In genomic region chr7:100023526-100023925, GRCh38 we compare ENCODE assay signal across 20 cellular contexts. TPM values are rescaled to one million over a fixed set of nuclear protein-coding genes. Genes with fewer than 3 reads are reported as not detected.
DNase-seq lines count a peak whose midpoint lies in the region; ATAC-seq and TF ChIP-seq lines count a peak whose summit lies in the region.
"Had no signal": no experiment of that assay in that cellular context is flagged by ENCODE, and none has a peak within 500 bp of the region (broad histone marks: within the 10 kb centered on the region; RNA-seq: fewer than 3 reads in every experiment).

No MANE protein-coding gene starts in this region.

- TF ChIP-seq POLR2A in right lobe of liver (IDR thresholded peaks at IDR 0.05) (no peak), spleen (IDR thresholded peaks at IDR 0.05) (no peak)

- H3K4me1 Mint-ChIP-seq in stimulated activated naive CD8-positive, alpha-beta T cell treated with anti-CD3 and anti-CD28 coated beads, Interleukin-15, amount 100 ng/mL, for 72 hours, result peaks cover 54% of the 10 kb centered on the region

- no peak overlapping the region for H3K4me3 Mint-ChIP-seq in stimulated activated naive CD8-positive, alpha-beta T cell treated with anti-CD3 and anti-CD28 coated beads, Interleukin-15, amount 100 ng/mL, for 72 hours
- H3K4me3 Mint-ChIP-seq: CD8-positive, alpha-beta T cell; HFFc6; stimulated activated memory B cell treated with anti-CD40 and anti-IgM and Interleukin-4, amounts not matched to agents 10 μg/mL and 1 μg/mL and 100 μg/mL, for 72 hours had no signal

- WGBS in right lobe of liver (ENCODE audit: insufficient coverage, low coverage, low lambda C conversion rate, missing lambda C conversion rate), result 31% methylated on average over 9 of the region's 12 CpGs
- 86 to 92% (median 92%) methylated on average over 12 of the region's 12 CpGs for WGBS in spleen, 5 donors

- H3K27ac ChIP-seq in right lobe of liver (peak overlapping the region in 2 of 3 donors; percentile 72 to 83), spleen (peak overlapping the region in 2 of 8 donors; percentile 2 to 11)
- H3K27ac ChIP-seq: tibial nerve had no signal

- intact Hi-C loops in right lobe of liver (cut with DNase I), result no loop called here
- intact Hi-C loops in cardiac septum (cut with DNase I), result no loop called here
- intact Hi-C loops in spleen (cut with DNase I; ENCODE audit: low total_unique reads), result no loop called here

- H3K4me3 ChIP-seq in right lobe of liver (peak overlapping the region in 2 of 3 donors; percentile 39 to 53), spleen (no peak overlapping the region)
- H3K4me3 ChIP-seq: tibial nerve had no signal

- H3K27me3 Mint-ChIP-seq in stimulated activated naive CD8-positive, alpha-beta T cell treated with anti-CD3 and anti-CD28 coated beads, Interleukin-15, amount 100 ng/mL, for 72 hours, result no peaks in the 10 kb centered on the region
- H3K27me3 Mint-ChIP-seq: stimulated activated memory B cell treated with anti-CD40 and anti-IgM and Interleukin-4, amounts not matched to agents 10 μg/mL and 1 μg/mL and 100 μg/mL, for 72 hours had no signal

- H3K27me3 ChIP-seq in right lobe of liver (no peaks in the 10 kb centered on the region), spleen (replicated peaks in 1 of 7) (no peaks in the 10 kb centered on the region)
- H3K27me3 ChIP-seq: tibial nerve had no signal

- peak overlapping the region; percentile 82 to 91 for H3K27ac Mint-ChIP-seq in stimulated activated naive CD8-positive, alpha-beta T cell treated with anti-CD3 and anti-CD28 coated beads, Interleukin-15, amount 100 ng/mL, for 72 hours
- H3K27ac Mint-ChIP-seq: CD8-positive, alpha-beta T cell; HFFc6; stimulated activated memory B cell treated with anti-CD40 and anti-IgM and Interleukin-4, amounts not matched to agents 10 μg/mL and 1 μg/mL and 100 μg/mL, for 72 hours had no signal

- ATAC-seq in stimulated activated naive CD8-positive, alpha-beta T cell treated with anti-CD3 and anti-CD28 coated beads, Interleukin-15, amount 100 ng/mL, for 72 hours, result no peak
- ATAC-seq in stimulated activated naive CD8-positive, alpha-beta T cell treated with anti-CD3 and anti-CD28 coated beads, Interleukin-15, Interleukin-2, amounts not matched to agents 100 U/mL and 50 U/mL, for 24 hours, result no peak
- peak; percentile 4 to 31 (median 7) for ATAC-seq in right lobe of liver
- ATAC-seq: CD8-positive, alpha-beta T cell; stimulated activated memory B cell treated with anti-CD40 and anti-IgM and Interleukin-4, amounts not matched to agents 10 μg/mL and 1 μg/mL and 100 μg/mL, for 72 hours had no signal

- H3K9me3 ChIP-seq in right lobe of liver (no peaks in the 10 kb centered on the region), spleen (no peaks in the 10 kb centered on the region)
- H3K9me3 ChIP-seq: tibial nerve had no signal

- H3K4me1 ChIP-seq in right lobe of liver (peaks cover 0 to 67% (median 30%) of the 10 kb centered on the region in 4 donors), spleen (peaks cover 0 to 55% (median 20%) of the 10 kb centered on the region in 6 donors)

- no peaks in the 10 kb centered on the region for H3K9me3 Mint-ChIP-seq in stimulated activated naive CD8-positive, alpha-beta T cell treated with anti-CD3 and anti-CD28 coated beads, Interleukin-15, amount 100 ng/mL, for 72 hours
- H3K9me3 Mint-ChIP-seq: CD8-positive, alpha-beta T cell; HFFc6; stimulated activated memory B cell treated with anti-CD40 and anti-IgM and Interleukin-4, amounts not matched to agents 10 μg/mL and 1 μg/mL and 100 μg/mL, for 72 hours had no signal

- DNase-seq in stimulated activated naive CD8-positive, alpha-beta T cell treated with anti-CD3 and anti-CD28 coated beads, Interleukin-15, amount 100 ng/mL, for 72 hours, result no peak
- DNase-seq in stimulated activated naive CD8-positive, alpha-beta T cell treated with anti-CD3 and anti-CD28 coated beads, Interleukin-15, Interleukin-2, amounts not matched to agents 100 U/mL and 50 U/mL, for 24 hours, result no peak
- no peak for DNase-seq in right lobe of liver
- DNase-seq in cardiac septum (ENCODE audit: low spot score), result no peak
- no peak for DNase-seq in cerebellar nuclear complex (lab: John Stamatoyannopoulos, UW)
- DNase-seq in spleen, result no peak
- DNase-seq: activated CD4-positive, alpha-beta T cell treated with anti-CD3 and anti-CD28 coated beads for 4 hours; activated naive CD4-positive, alpha-beta T cell treated with anti-CD3 and anti-CD28 coated beads, Interleukin-2, amount 50 U/mL, for 16 hours; CD8-positive, alpha-beta T cell; HFFc6; hypothalamus; mesenchymal stem cell; NCI-H2029; NCI-H446; RPMI8226; stimulated activated CD4-positive, alpha-beta T cell treated with anti-CD3 and anti-CD28 coated beads, Interleukin-12 subunit alpha, Interleukin-12 subunit beta, amount 100 ng/mL, for 4 hours had no signal

- no peak for TF ChIP-seq CTCF in right lobe of liver (IDR thresholded peaks at IDR 0.05)
- no peak for TF ChIP-seq CTCF in spleen (IDR thresholded peaks at IDR 0.05 in 8 of 11, conservative IDR thresholded peaks at IDR 0.05 in 3 of 11)

- H3K36me3 ChIP-seq in right lobe of liver, result peaks cover 0 to 58% (median 22%) of the 10 kb centered on the region in 4 donors
- H3K36me3 ChIP-seq in spleen, result peaks cover 7 to 88% (median 57%) of the 10 kb centered on the region in 6 donors

RNA-seq across cellular contexts. Expression of gene ZKSCAN1, which starts 8.1 kb away (rescaled TPM):
- total RNA-seq in right lobe of liver (100 to 1,000 TPM in 2 of 6 experiments, 10 to 100 TPM in 4; 24.5 to 147 (median 80.1) TPM), cardiac septum (52.3 TPM), spleen (10 to 100 TPM; 29.7 to 77.9 (median 65.7) TPM)
- 10 to 100 TPM in 2 of 3 donors, 1 to 10 TPM in 1; 7.3 to 11.5 (median 10.6) TPM for polyA plus RNA-seq in spleen

RNA-seq across cellular contexts. Expression of gene ZSCAN21, which starts 26.0 kb away (rescaled TPM):
- total RNA-seq in right lobe of liver (1 to 10 TPM; 4.3 to 8.1 (median 5.7) TPM), cardiac septum (6.1 TPM), spleen (10 to 100 TPM in 2 of 7 donors, 1 to 10 TPM in 5; 7.2 to 14.3 (median 9.2) TPM)
- polyA plus RNA-seq in spleen, result 1 to 10 TPM; 3.7 to 6.1 (median 5.0) TPM

RNA-seq across cellular contexts. Expression of gene AZGP1, which starts 47.7 kb away (rescaled TPM):
- 1,000 to 10,000 TPM in 4 of 6 experiments, 100 to 1,000 TPM in 2; 762 to 2,105 (median 1,328) TPM for total RNA-seq in right lobe of liver
- total RNA-seq in cardiac septum, result 114 TPM
- under 1 TPM in 1 of 7 donors, not detected in 6; 0.79 TPM for total RNA-seq in spleen
- 1 to 10 TPM in 1 of 3 donors, under 1 TPM in 2; 0.13 to 2.3 (median 0.36) TPM for polyA plus RNA-seq in spleen
- total RNA-seq: CD8-positive, alpha-beta T cell; fibroblast of villous mesenchyme; HFFc6; renal cortical epithelial cell had no signal

RNA-seq across cellular contexts. Expression of gene ZNF3, which starts 58.0 kb away (rescaled TPM):
- total RNA-seq in right lobe of liver, result 10 to 100 TPM in 5 of 6 experiments, 1 to 10 TPM in 1; 9.7 to 18.8 (median 14.0) TPM
- 14.5 TPM for total RNA-seq in cardiac septum
- total RNA-seq in spleen, result 10 to 100 TPM; 25.7 to 34.0 (median 29.3) TPM
- 10 to 100 TPM; 11.0 to 17.3 (median 14.8) TPM for polyA plus RNA-seq in spleen

Comparison
In these comparisons a context has a peak if more than half of its experiments do, and no peak if none do; other contexts are left out.
1. ATAC-seq: peak in right lobe of liver (4 of 4); none in stimulated activated naive CD8-positive, alpha-beta T cell treated with anti-CD3 and anti-CD28 coated beads, Interleukin-15, amount 100 ng/mL, for 72 hours (single experiment) and stimulated activated naive CD8-positive, alpha-beta T cell treated with anti-CD3 and anti-CD28 coated beads, Interleukin-15, Interleukin-2, amounts not matched to agents 100 U/mL and 50 U/mL, for 24 hours (single experiment).
2. H3K4me3 ChIP-seq: peak in right lobe of liver (2 of 3); none in spleen (0 of 8).
3. RNA of gene AZGP1, which starts 47.7 kb away (total RNA-seq): 762 to 2,105 TPM in right lobe of liver and 114 TPM in cardiac septum (single experiment); 0.79 TPM in spleen; every median in the first group is over 10 times any median in the second.